23 cellular contexts compared by ENCODE assay signal in the genomic region with DNA sequence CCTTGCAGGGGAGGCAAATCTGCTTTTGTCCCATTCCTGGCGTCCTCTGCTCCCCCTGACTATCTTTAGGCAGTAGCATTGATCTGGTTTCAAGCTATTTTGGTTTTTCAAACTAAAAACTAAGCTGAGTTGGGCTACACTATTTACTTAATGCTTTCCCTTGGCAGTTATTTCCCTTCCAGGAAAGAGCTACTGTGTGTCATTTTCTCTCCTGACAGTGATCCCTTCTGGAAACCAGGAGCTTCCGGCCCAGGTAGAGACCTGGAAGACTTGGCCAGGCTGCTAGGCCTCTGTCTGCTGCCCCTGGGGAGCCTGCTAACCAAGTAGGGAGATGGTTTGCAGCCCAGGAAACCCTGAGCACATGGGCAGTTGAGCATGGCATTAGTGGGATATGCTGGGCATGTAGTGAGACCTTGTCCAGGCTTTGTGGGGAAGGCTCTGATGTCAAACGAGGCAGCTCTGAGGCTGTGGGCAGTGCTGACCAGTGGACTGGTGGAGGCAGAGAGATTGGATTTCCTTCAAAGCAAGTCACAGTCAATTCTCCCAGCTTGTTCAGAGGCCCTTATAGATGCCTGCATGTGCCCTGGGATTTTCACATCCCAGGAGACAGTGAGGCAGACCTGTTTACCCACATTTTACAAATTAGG. TPM values are rescaled to one million over a fixed set of nuclear protein-coding genes. Genes with fewer than 3 reads are reported as not detected.
DNase-seq lines count a peak whose midpoint lies in the region; ATAC-seq, FAIRE-seq and TF ChIP-seq lines count a peak whose summit lies in the region.
"Had no signal": no experiment of that assay in that cellular context is flagged by ENCODE, and none has a peak within 500 bp of the region (broad histone marks: within the 10 kb centered on the region; RNA-seq: fewer than 3 reads in every experiment).

No MANE protein-coding gene starts in this region.

- TF ChIP-seq EP300 in HepG2 (IDR thresholded peaks at IDR 0.05; ENCODE audit: low read depth in 2 of 2, low read length in 2 of 2) (no peak), HepG2 (CRISPR knock-in tag; IDR thresholded peaks at IDR 0.05; ENCODE audit: borderline replicate concordance) (no peak)

- in situ Hi-C loops in HepG2 (cut with HindIII; ENCODE audit: extremely low pct_ligation_motif_present, low pct_unique_long_range_greater_than_20kb), result loop anchor here (5.0 kb wide), 1 partner anchor 185 kb away; no protein-coding TSS in a partner anchor

- ATAC-seq in right lobe of liver (peak; percentile 50 to 73 (median 66)), HepG2 (no peak), left lobe of liver (peak; percentile 53), thoracic aorta (ENCODE audit: insufficient number of reproducible peaks, low FRiP score, low read depth) (no peak)
- ATAC-seq: CD8-positive, alpha-beta T cell; GM12878 had no signal

- no peak overlapping the region for H3K27ac ChIP-seq in right lobe of liver
- no peak overlapping the region for H3K27ac ChIP-seq in HepG2 (ENCODE audit: extremely low read length, insufficient read depth, low read length)
- peak overlapping the region; percentile 0 to 4 for H3K27ac ChIP-seq in thoracic aorta
- H3K27ac ChIP-seq: 22Rv1, BLaER1, C4-2B, GM23248 had no signal

- H3K36me3 ChIP-seq in right lobe of liver, result no peaks in the 10 kb centered on the region
- no peaks in the 10 kb centered on the region for H3K36me3 ChIP-seq in HepG2 (replicated peaks in 1 of 2; ENCODE audit: control insufficient read depth in 1 of 2, insufficient read depth in 2 of 2, low read length in 2 of 2)
- H3K36me3 ChIP-seq in thoracic aorta, result peaks cover 38% of the 10 kb centered on the region
- H3K36me3 ChIP-seq: BLaER1, HAP-1 had no signal

- DNase-seq in right lobe of liver (no peak), HepG2 (ENCODE audit: low spot score) (no peak), left lobe of liver (ENCODE audit: low spot score) (no peak), thoracic aorta (ENCODE audit: low spot score) (no peak), kidney tubule cell (ENCODE audit: low spot score) (no peak), H54 (ENCODE audit: insufficient read length, low spot score) (no peak)
- DNase-seq: CD4-positive, CD25-positive, alpha-beta regulatory T cell; CD8-positive, alpha-beta T cell; DMS 273 treated with DMSO at 0.1 percent for 48 hours; DMS79; EL; GDM1; GM23248; HFFc6 had no signal

- H2AFZ ChIP-seq in HepG2 (ENCODE audit: low read length), result no peak overlapping the region
- H2AFZ ChIP-seq: GM23248 had no signal

- H3K4me3 ChIP-seq in right lobe of liver (no peak overlapping the region), HepG2 (replicated peaks in 1 of 3; ENCODE audit: insufficient read depth in 1 of 3, low read depth in 2 of 3, low read length in 3 of 3) (no peak overlapping the region), thoracic aorta (no peak overlapping the region)
- H3K4me3 ChIP-seq: BLaER1, GM12878, GM23248, HAP-1 had no signal

- H3K9ac ChIP-seq in HepG2 (ENCODE audit: insufficient read depth, low read depth, low read length), result no peak overlapping the region
- H3K9ac ChIP-seq: BLaER1, GM23248 had no signal

- no peaks in the 10 kb centered on the region for H4K20me1 ChIP-seq in HepG2 (ENCODE audit: insufficient read depth, low read length)
- H4K20me1 ChIP-seq: BLaER1 had no signal

- POLR2A ChIA-PET in HepG2 (lab: Yijun Ruan, JAX), result no interaction called here

- H3K4me2 ChIP-seq in HepG2 (ENCODE audit: low read depth, low read length), result no peak overlapping the region
- H3K4me2 ChIP-seq: BLaER1 had no signal

- H3K79me2 ChIP-seq in HepG2 (ENCODE audit: insufficient read depth, low read length), result no peaks in the 10 kb centered on the region

- TF ChIP-seq CTCF in right lobe of liver (IDR thresholded peaks at IDR 0.05) (no peak), HepG2 (CRISPR knock-in tag; IDR thresholded peaks at IDR 0.05) (no peak), thoracic aorta (IDR thresholded peaks at IDR 0.05) (no peak)

- WGBS in right lobe of liver (ENCODE audit: insufficient coverage, low coverage, low lambda C conversion rate, missing lambda C conversion rate), result 49% methylated on average over 2 of the region's 3 CpGs
- WGBS in HepG2 (ENCODE audit: low lambda C conversion rate), result 0% methylated on average over 3 of the region's 3 CpGs

- CTCF ChIA-PET in HepG2 (lab: Yijun Ruan, JAX; ENCODE audit: low intra/inter-chr PET ratio, low total read pairs), result no interaction called here

- no peaks in the 10 kb centered on the region for H3K27me3 ChIP-seq in right lobe of liver
- H3K27me3 ChIP-seq in HepG2 (ENCODE audit: control insufficient read depth in 1 of 2, insufficient read depth in 2 of 2, low read length in 2 of 2), result 0 out of 5 replicates have a peak, but pooled peaks cover 0 to 14% of the 10 kb centered on the region in 2 experiments
- no peaks in the 10 kb centered on the region for H3K27me3 ChIP-seq in thoracic aorta (replicated peaks; ENCODE audit: insufficient read depth)
- H3K27me3 ChIP-seq: BLaER1 had no signal

- TF ChIP-seq RAD21 in HepG2 (CRISPR knock-in tag; IDR thresholded peaks at IDR 0.05), result no peak

- FAIRE-seq in HepG2 (lab: Jason Lieb, UNC) (no peak), H54 (lab: Jason Lieb, UNC) (no peak)
- FAIRE-seq: A204.1, D721Med, GM12878, GM19239, H1 had no signal

- TF ChIP-seq POLR2A in right lobe of liver (IDR thresholded peaks at IDR 0.05) (no peak), HepG2 (IDR thresholded peaks at IDR 0.05; ENCODE audit: insufficient read depth in 1 of 2, low read depth in 2 of 2, low read length in 2 of 2) (no peak), H54 (IDR thresholded peaks at IDR 0.05; ENCODE audit: low read depth, low read length) (no peak)

- no TSS peak for BruUV-seq in HepG2 (replicated peaks; lab: Mats Ljungman, UMichigan)

- H3K9me3 ChIP-seq in right lobe of liver (no peaks in the 10 kb centered on the region), HepG2 (ENCODE audit: low read length) (no peaks in the 10 kb centered on the region), thoracic aorta (no peaks in the 10 kb centered on the region)
- H3K9me3 ChIP-seq: BLaER1, HAP-1 had no signal

- H3K4me1 ChIP-seq in right lobe of liver, result peaks cover 0 to 4% (median 0%) of the 10 kb centered on the region in 4 donors
- no peaks in the 10 kb centered on the region for H3K4me1 ChIP-seq in HepG2 (ENCODE audit: insufficient read depth, low read length)
- peaks cover 0 to 44% of the 10 kb centered on the region in 2 donors for H3K4me1 ChIP-seq in thoracic aorta (ENCODE audit: control insufficient read depth in 1 of 2, low read depth in 2 of 2)
- H3K4me1 ChIP-seq: BLaER1, HAP-1 had no signal

- intact Hi-C loops in right lobe of liver (cut with DNase I) (no loop called here), HepG2 (cut with micrococcal nuclease; ENCODE audit: unreplicated experiment) (no loop called here)

TF ChIP-seq in HepG2, 621 proteins besides CTCF, POLR2A, EP300 and RAD21:
- no peak for TF ChIP-seq ZNF282 (IDR thresholded peaks at IDR 0.05; ENCODE audit: partially characterized antibody)

RNA-seq across cellular contexts. Expression of a gene that starts 35.1 kb away (rescaled TPM):
- total RNA-seq in right lobe of liver (10 to 100 TPM; 15.5 to 69.2 (median 37.1) TPM), HepG2 (2016; rRNA removed; fragmentation: Illumina TruSeq; extraction: Trizol) (9.3 and 17.8 TPM in 2 replicates), left lobe of liver (32.0 TPM), thoracic aorta (100 to 1,000 TPM; 125 to 230 TPM)
- total RNA-seq in HepG2 (2016; cell fraction: cytosol; rRNA removed; fragmentation: Illumina TruSeq; extraction: Trizol; ENCODE audit: low read depth), result 1.8 and 2.1 TPM in 2 replicates
- total RNA-seq in HepG2 (2016; cell fraction: insoluble cytoplasmic fraction; rRNA removed; fragmentation: Illumina TruSeq; extraction: Trizol), result 7.9 and 14.7 TPM in 2 replicates
- 4.4 and 5.0 TPM in 2 replicates for total RNA-seq in HepG2 (2016; cell fraction: membrane; rRNA removed; fragmentation: Illumina TruSeq; extraction: Trizol)
- 16.8 and 17.5 TPM in 2 replicates for total RNA-seq in HepG2 (2016; cell fraction: nucleus; rRNA removed; fragmentation: Illumina TruSeq; extraction: Trizol)
- 31.8 and 34.6 TPM in 2 replicates for polyA plus RNA-seq in HepG2 (2011; rRNA removed)
- polyA plus RNA-seq in HepG2 (2011; cell fraction: cytosol; rRNA removed), result 14.2 and 15.5 TPM in 2 replicates
- polyA plus RNA-seq in HepG2 (2011; cell fraction: nucleus; rRNA removed), result 60.9 and 76.1 TPM in 2 replicates
- 17.0 and 25.6 TPM in 2 replicates for polyA plus RNA-seq in HepG2 (2012)
- 0.25 and 0.33 TPM in 2 replicates for polyA plus RNA-seq in HepG2 (2016; cell fraction: cytosol; fragmentation: Illumina TruSeq; extraction: Trizol; ENCODE audit: low read depth)
- 6.9 and 9.3 TPM in 2 replicates for polyA plus RNA-seq in HepG2 (2016; cell fraction: insoluble cytoplasmic fraction; fragmentation: Illumina TruSeq; extraction: Trizol; ENCODE audit: low read depth)
- polyA plus RNA-seq in HepG2 (2016; cell fraction: membrane; fragmentation: Illumina TruSeq; extraction: Trizol; ENCODE audit: low read depth), result 0.58 TPM in 2 replicates
- polyA plus RNA-seq in HepG2 (2016; cell fraction: nucleus; fragmentation: Illumina TruSeq; extraction: Trizol; ENCODE audit: insufficient read depth, low read depth), result 14.5 and 14.6 TPM in 2 replicates
- 11.5 and 103 TPM in 2 replicates for polyA minus RNA-seq in HepG2 (2011; rRNA and poly(A)+ RNA removed; ENCODE audit: low replicate concordance)
- polyA minus RNA-seq in HepG2 (2011; cell fraction: cytosol; rRNA and poly(A)+ RNA removed), result 39.2 and 39.5 TPM in 2 replicates
- 90.6 and 99.7 TPM in 2 replicates for polyA minus RNA-seq in HepG2 (2011; cell fraction: nucleus; rRNA and poly(A)+ RNA removed)

Comparison
In these comparisons a context has a peak if more than half of its experiments do, and no peak if none do; other contexts are left out.
1. ATAC-seq: peak in right lobe of liver (4 of 4) and left lobe of liver (single experiment); none in HepG2 (single experiment) and thoracic aorta (single experiment).
2. H3K27ac ChIP-seq: peak in thoracic aorta (2 of 2); none in right lobe of liver (0 of 3) and HepG2 (single experiment).